ENCODE assay signal across 8 cellular contexts in the genomic region with DNA sequence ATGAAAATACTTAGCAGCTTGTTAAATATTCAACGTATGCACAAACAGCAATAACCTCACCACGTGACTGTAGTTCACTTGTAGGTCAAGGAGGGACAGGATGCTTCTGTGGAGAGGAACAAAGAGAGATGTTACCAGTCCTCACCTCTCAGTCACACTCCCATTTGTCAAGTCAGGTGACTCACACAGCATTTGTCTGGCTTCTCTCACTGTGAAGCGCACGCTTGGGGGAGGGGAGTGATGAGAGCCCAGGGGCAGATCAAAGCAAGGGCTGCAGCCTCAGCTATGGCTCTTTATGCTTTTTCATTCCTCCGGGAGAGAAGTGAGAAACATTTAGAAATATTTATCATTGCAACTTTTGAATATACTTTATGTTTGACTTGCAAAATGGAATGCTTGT. TPM values are rescaled to one million over a fixed set of nuclear protein-coding genes. Genes with fewer than 3 reads are reported as not detected.
DNase-seq lines count a peak whose midpoint lies in the region; ATAC-seq and TF ChIP-seq lines count a peak whose summit lies in the region.

No MANE protein-coding gene starts in this region.

- H3K9me3 ChIP-seq in T-helper 17 cell (ENCODE audit: control insufficient read depth, low read length, poor library complexity, severe bottlenecking) = no peaks in the 10 kb centered on the region
- H3K9me3 ChIP-seq in tibial nerve = no peaks in the 10 kb centered on the region
- no peaks in the 10 kb centered on the region for H3K9me3 ChIP-seq in thyroid gland

- peaks cover 0 to 30% (median 18%) of the 10 kb centered on the region in 4 donors for H3K4me1 ChIP-seq in tibial nerve
- H3K4me1 ChIP-seq in thyroid gland = peaks cover 6 to 19% of the 10 kb centered on the region in 2 donors

- H3K27ac Mint-ChIP-seq in Calu3 (ENCODE audit: unreplicated experiment) (no peak overlapping the region), T-helper 17 cell (no peak overlapping the region)

- no TSS peak for BruUV-seq in Calu3 (replicated peaks; lab: Mats Ljungman, UMichigan)

- peaks cover 0 to 46% of the 10 kb centered on the region in 2 donors for H3K27me3 ChIP-seq in tibial nerve
- peaks cover 13% of the 10 kb centered on the region for H3K27me3 ChIP-seq in thyroid gland

- H3K4me3 Mint-ChIP-seq in Calu3 (ENCODE audit: low read depth, unreplicated experiment) (no peak overlapping the region), T-helper 17 cell (peak overlapping the region; percentile 1)

- H3K4me1 Mint-ChIP-seq in Calu3 (ENCODE audit: low read depth, unreplicated experiment) (no peaks in the 10 kb centered on the region), T-helper 17 cell (peaks cover 22% of the 10 kb centered on the region)

- TF ChIP-seq EP300 in tibial nerve (IDR thresholded peaks at IDR 0.05) = no peak

- H3K36me3 ChIP-seq in tibial nerve = no peaks in the 10 kb centered on the region
- no peaks in the 10 kb centered on the region for H3K36me3 ChIP-seq in thyroid gland

- H3K36me3 Mint-ChIP-seq in Calu3 (ENCODE audit: insufficient read depth, unreplicated experiment) (no peaks in the 10 kb centered on the region), T-helper 17 cell (ENCODE audit: low read depth) (peaks cover 3% of the 10 kb centered on the region)

- ATAC-seq in HG02759 (IDR thresholded peaks at IDR 0.05; ENCODE audit: unreplicated experiment) (peak; percentile 64), T-helper 17 cell (peak; percentile 71), Right ventricle myocardium inferior (peak; percentile 52)

- H3K4me3 ChIP-seq in tibial nerve (no peak overlapping the region), thyroid gland (replicated peaks in 1 of 3) (no peak overlapping the region)

- H3K27me3 Mint-ChIP-seq in Calu3 (ENCODE audit: unreplicated experiment) (peaks cover 22% of the 10 kb centered on the region), T-helper 17 cell (peaks cover 59% of the 10 kb centered on the region)

- intact Hi-C loops in Calu3 (cut with micrococcal nuclease; ENCODE audit: unreplicated experiment) (no loop called here), Right ventricle myocardium inferior (cut with DNase I) (loop anchor here (5.0 to 10.0 kb wide), 2 partner anchors 136 to 244 kb away; no protein-coding TSS in a partner anchor), thyroid gland (cut with DNase I) (no loop called here)

- H3K9me3 Mint-ChIP-seq in Calu3 (ENCODE audit: low read depth, unreplicated experiment) = no peaks in the 10 kb centered on the region

- no peak overlapping the region for H3K27ac ChIP-seq in tibial nerve
- no peak overlapping the region for H3K27ac ChIP-seq in thyroid gland

- WGBS in tibial nerve, 2 donors = 45% methylated on average over 5 of the region's 5 CpGs
- 42 to 43% methylated on average over 5 of the region's 5 CpGs for WGBS in thyroid gland, 2 donors

- TF ChIP-seq POLR2A in tibial nerve (IDR thresholded peaks at IDR 0.05) (no peak), thyroid gland (IDR thresholded peaks at IDR 0.05) (no peak)

- DNase-seq in Calu3 = peak; percentile 11
- DNase-seq in T-helper 17 cell = no peak
- DNase-seq in Right ventricle myocardium inferior (ENCODE audit: missing footprints) = peak; percentile 76
- DNase-seq in stimulated activated CD8-positive, alpha-beta memory T cell treated with anti-CD3 and anti-CD28 coated beads, Interleukin-12 subunit alpha, Interleukin-12 subunit beta, amount 100 ng/mL, for 1 hour (ENCODE audit: low read depth) = peak; percentile 13
- DNase-seq in tibial nerve (ENCODE audit: low spot score in 2 of 2) = no peak
- DNase-seq in NCI-H1048 (lab: John Stamatoyannopoulos, UW) = no peak
- DNase-seq in thyroid gland = no peak

- CTCF ChIA-PET in Calu3 (lab: Charles Lee) = no interaction called here

- no peak for TF ChIP-seq CTCF in Calu3 (IDR thresholded peaks at IDR 0.05; ENCODE audit: unreplicated experiment)
- TF ChIP-seq CTCF in tibial nerve (IDR thresholded peaks at IDR 0.05) = no peak
- no peak for TF ChIP-seq CTCF in thyroid gland (IDR thresholded peaks at IDR 0.05)

RNA-seq across cellular contexts. Expression of a gene that starts 2.9 kb away (rescaled TPM):
- total RNA-seq in Calu3 (2022) (0.07 TPM in 1 of 2 replicates, not detected in the other), T-helper 17 cell (not detected), Right ventricle myocardium inferior (103 TPM), tibial nerve (1 to 10 TPM; 1.3 to 8.7 (median 2.7) TPM), thyroid gland (1 to 10 TPM in 3 of 4 donors, under 1 TPM in 1; 0.54 to 4.3 (median 1.5) TPM)

Comparison
In these comparisons a context has a peak if more than half of its experiments do, and no peak if none do; other contexts are left out.
1. DNase-seq: peak in Calu3 (single experiment), Right ventricle myocardium inferior (single experiment) and stimulated activated CD8-positive, alpha-beta memory T cell treated with anti-CD3 and anti-CD28 coated beads, Interleukin-12 subunit alpha, Interleukin-12 subunit beta, amount 100 ng/mL, for 1 hour (single experiment); none in T-helper 17 cell (0 of 3), tibial nerve (0 of 2), NCI-H1048 (single experiment) and thyroid gland (0 of 2).
2. RNA of a gene that starts 2.9 kb away (total RNA-seq): 103 TPM in Right ventricle myocardium inferior (single experiment); 1.3 to 8.7 TPM in tibial nerve, 0.54 to 4.3 TPM in thyroid gland, not detected in T-helper 17 cell and 0.07 TPM in Calu3; every median in the first group is over 10 times any median in the second.
3. Peak in every context shown above with its lines, with median percentiles within 50 percentile points of each other: ATAC-seq.